In the genomic region with DNA sequence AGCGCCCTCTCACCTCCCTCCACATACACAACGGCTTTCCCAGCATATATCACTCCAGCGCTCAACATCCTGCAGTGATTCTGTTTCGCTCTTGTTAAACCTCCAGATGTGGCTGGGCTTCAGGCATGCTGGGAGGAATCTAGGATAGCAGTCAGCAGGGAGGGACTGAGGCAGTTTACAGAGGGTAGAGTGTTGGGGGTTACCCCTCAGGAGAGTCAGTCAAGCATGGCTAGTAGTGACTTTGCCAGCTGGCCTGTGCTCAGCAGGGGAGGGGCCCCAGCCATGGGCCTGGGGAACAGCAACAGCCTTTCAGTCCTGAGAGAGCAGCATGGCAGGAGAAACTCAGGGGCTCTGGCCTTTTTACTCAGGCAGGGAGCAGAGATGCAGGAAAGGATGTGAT, we compare ENCODE assay signal across 16 cellular contexts.
DNase-seq lines count a peak whose midpoint lies in the region; ATAC-seq and TF ChIP-seq lines count a peak whose summit lies in the region.
"Had no signal": no experiment of that assay in that cellular context is flagged by ENCODE, and none has a peak within 500 bp of the region (broad histone marks: within the 10 kb centered on the region; RNA-seq: fewer than 3 reads in every experiment).

No MANE protein-coding gene starts in this region.

- CTCF ChIA-PET in PC-9 (lab: Charles Lee): no interaction called here

- intact Hi-C loops in PC-9 (cut with micrococcal nuclease; ENCODE audit: unreplicated experiment): no loop called here

- POLR2A ChIA-PET in PC-9 (lab: Charles Lee; ENCODE audit: unreplicated experiment): no interaction called here

- no peak for TF ChIP-seq CTCF in fibroblast of lung (conservative IDR thresholded peaks at IDR 0.05 in 1 of 2, IDR thresholded peaks at IDR 0.05 in 1 of 2; ENCODE audit: low read depth in 1 of 2, low read length in 2 of 2)
- no peak for TF ChIP-seq CTCF in PC-9 (conservative IDR thresholded peaks at IDR 0.05)

- no peak overlapping the region for H3K18ac ChIP-seq in neuronal stem cell (ENCODE audit: low read length)

- no peak overlapping the region for H3K4me3 ChIP-seq in fibroblast of lung (replicated peaks in 1 of 4; ENCODE audit: control extremely low read depth in 1 of 4, insufficient read depth in 1 of 4, low read depth in 3 of 4, low read length in 4 of 4)
- H3K4me3 ChIP-seq in neuronal stem cell (ENCODE audit: low read length in 2 of 2): no peak overlapping the region
- H3K4me3 ChIP-seq in PC-9: no peak overlapping the region
- H3K4me3 ChIP-seq: gastroesophageal sphincter, prostate gland, thoracic aorta had no signal

- H2BK12ac ChIP-seq in neuronal stem cell (ENCODE audit: low read length): no peak overlapping the region

- H3K9ac ChIP-seq in fibroblast of lung (ENCODE audit: insufficient read depth, low read length) (no peak overlapping the region), neuronal stem cell (ENCODE audit: low read depth, low read length, poor library complexity) (peak overlapping the region; percentile 7)

- H3K27me3 ChIP-seq in fibroblast of lung (ENCODE audit: control insufficient read depth, insufficient read depth, low read length) (no peaks in the 10 kb centered on the region), neuronal stem cell (ENCODE audit: control insufficient read depth in 3 of 3, insufficient read depth in 3 of 3, low read depth in 1 of 3, low read length in 3 of 3) (no peaks in the 10 kb centered on the region), PC-9 (ENCODE audit: insufficient read depth, low read depth) (no peaks in the 10 kb centered on the region)
- H3K27me3 ChIP-seq: gastroesophageal sphincter had no signal

- no peaks in the 10 kb centered on the region for H3F3A ChIP-seq in PC-9 (ENCODE audit: insufficient read depth, low read depth)

- no peak overlapping the region for H3K14ac ChIP-seq in neuronal stem cell (ENCODE audit: low read length)

- no TSS peak for BruUV-seq in PC-9 (replicated peaks; lab: Mats Ljungman, UMichigan)

- WGBS in neuronal stem cell (ENCODE audit: extremely low coverage in 2 of 2, insufficient read length in 2 of 2, insufficient replicate concordance in 1 of 2), 2 donors: no CpG with 5 or more reads among the region's 4 CpGs

- H3K4ac ChIP-seq in neuronal stem cell (ENCODE audit: low read length): no peak overlapping the region

- no peaks in the 10 kb centered on the region for H3K4me1 ChIP-seq in fibroblast of lung (ENCODE audit: control insufficient read depth, extremely low read depth, insufficient read depth, low read length)
- peaks cover 5 to 13% of the 10 kb centered on the region in 2 donors for H3K4me1 ChIP-seq in neuronal stem cell (ENCODE audit: control insufficient read depth in 2 of 2, insufficient read depth in 1 of 2, low read depth in 1 of 2, low read length in 2 of 2)
- H3K4me1 ChIP-seq in PC-9 (replicated peaks; ENCODE audit: insufficient read depth): no peaks in the 10 kb centered on the region
- H3K4me1 ChIP-seq: prostate gland had no signal

- H3K79me2 ChIP-seq in fibroblast of lung (ENCODE audit: control insufficient read depth, insufficient read depth, low read length) (no peaks in the 10 kb centered on the region), PC-9 (ENCODE audit: low read depth) (no peaks in the 10 kb centered on the region)

- no peak overlapping the region for H2BK15ac ChIP-seq in neuronal stem cell (ENCODE audit: low read length)

- no peak overlapping the region for H4K91ac ChIP-seq in neuronal stem cell (ENCODE audit: low read depth, low read length, poor library complexity)

- peaks cover 20% of the 10 kb centered on the region for H3K9me3 Mint-ChIP-seq in activated T-helper 17 cell treated with anti-CD3 and anti-CD28 coated beads, Interleukin-2, amount 50 U/mL, for 72 hours

- H3K27ac ChIP-seq in fibroblast of lung (ENCODE audit: insufficient read depth, low read length) (no peak overlapping the region), neuronal stem cell (replicated peaks; ENCODE audit: low read length) (no peak overlapping the region), PC-9 (no peak overlapping the region)
- H3K27ac ChIP-seq: gastroesophageal sphincter, HL-60, prostate gland, thoracic aorta had no signal

- H3K9me2 ChIP-seq in PC-9 (ENCODE audit: insufficient read depth): no peaks in the 10 kb centered on the region

- no peak overlapping the region for H3K27ac Mint-ChIP-seq in activated T-helper 17 cell treated with anti-CD3 and anti-CD28 coated beads, Interleukin-2, amount 50 U/mL, for 72 hours
- H3K27ac Mint-ChIP-seq: activated naive CD8-positive, alpha-beta T cell treated with anti-CD3 and anti-CD28 coated beads for 36 hours had no signal

- DNase-seq in NCI-H2171 (lab: John Stamatoyannopoulos, UW) (peak; percentile 68), fibroblast of lung (ENCODE audit: low read depth in 2 of 2) (peak in 1 of 2 donors; percentile 23), neuronal stem cell (ENCODE audit: low spot score) (peak; percentile 9), PC-9 (no peak)
- DNase-seq: activated CD4-positive, alpha-beta T cell treated with anti-CD3 and anti-CD28 coated beads for 1 hour; activated naive CD8-positive, alpha-beta T cell treated with anti-CD3 and anti-CD28 coated beads for 36 hours; central memory CD4-positive, alpha-beta T cell; DND-41; stimulated activated CD4-positive, alpha-beta T cell treated with anti-CD3 and anti-CD28 coated beads, Interleukin-2, amount 100 ng/mL, for 24 hours had no signal

- peak overlapping the region; percentile 33 for H2AFZ ChIP-seq in fibroblast of lung (ENCODE audit: low read length)
- H2AFZ ChIP-seq in neuronal stem cell (ENCODE audit: low read length): peak overlapping the region; percentile 76
- no peak overlapping the region for H2AFZ ChIP-seq in PC-9

- no peak overlapping the region for H2BK5ac ChIP-seq in neuronal stem cell (ENCODE audit: low read length)

- no peaks in the 10 kb centered on the region for H3K27me3 Mint-ChIP-seq in activated T-helper 17 cell treated with anti-CD3 and anti-CD28 coated beads, Interleukin-2, amount 50 U/mL, for 72 hours
- H3K27me3 Mint-ChIP-seq: activated naive CD8-positive, alpha-beta T cell treated with anti-CD3 and anti-CD28 coated beads for 36 hours had no signal

- no peak overlapping the region for H3K4me2 ChIP-seq in fibroblast of lung (ENCODE audit: extremely low read depth, insufficient read depth, low read length)
- no peak overlapping the region for H3K4me2 ChIP-seq in neuronal stem cell (ENCODE audit: insufficient read depth, low read length, poor library complexity, severe bottlenecking)
- H3K4me2 ChIP-seq in PC-9: no peak overlapping the region

- H3K36me3 ChIP-seq in fibroblast of lung (ENCODE audit: control insufficient read depth, insufficient read depth, low read length) (no peaks in the 10 kb centered on the region), neuronal stem cell (replicated peaks in 1 of 2; ENCODE audit: control insufficient read depth in 2 of 2, insufficient read depth in 2 of 2, low read length in 2 of 2) (no peaks in the 10 kb centered on the region), PC-9 (ENCODE audit: low read depth) (no peaks in the 10 kb centered on the region)
- H3K36me3 ChIP-seq: gastroesophageal sphincter, prostate gland, thoracic aorta had no signal

- H3K79me1 ChIP-seq in neuronal stem cell (ENCODE audit: low read depth, low read length): no peaks in the 10 kb centered on the region

- no peak overlapping the region for H2AK5ac ChIP-seq in neuronal stem cell (ENCODE audit: low read depth, low read length)

- H4K20me1 ChIP-seq in fibroblast of lung (ENCODE audit: control insufficient read depth, extremely low read depth, insufficient read depth, low read length) (no peaks in the 10 kb centered on the region), PC-9 (ENCODE audit: insufficient read depth) (no peaks in the 10 kb centered on the region)

- no peak overlapping the region for H2BK120ac ChIP-seq in neuronal stem cell (ENCODE audit: low read depth, low read length)

- ATAC-seq in HG03432 (IDR thresholded peaks at IDR 0.05; ENCODE audit: unreplicated experiment) (peak; percentile 39), GM18873 (IDR thresholded peaks at IDR 0.05; ENCODE audit: low FRiP score, unreplicated experiment) (no peak)
- no peak for ATAC-seq in activated T-helper 17 cell treated with anti-CD3 and anti-CD28 coated beads, Interleukin-2, amount 50 U/mL, for 72 hours (replicated peaks)
- ATAC-seq: gastroesophageal sphincter had no signal

- no peak overlapping the region for H3K4me3 Mint-ChIP-seq in activated T-helper 17 cell treated with anti-CD3 and anti-CD28 coated beads, Interleukin-2, amount 50 U/mL, for 72 hours
- H3K4me3 Mint-ChIP-seq: activated naive CD8-positive, alpha-beta T cell treated with anti-CD3 and anti-CD28 coated beads for 36 hours had no signal

- H3K9me3 ChIP-seq in fibroblast of lung (ENCODE audit: control insufficient read depth, insufficient read depth, low read depth, low read length) (no peaks in the 10 kb centered on the region), neuronal stem cell (replicated peaks in 1 of 2; ENCODE audit: control insufficient read depth in 2 of 2, insufficient read depth in 1 of 2, low read depth in 1 of 2, low read length in 2 of 2) (no peaks in the 10 kb centered on the region), PC-9 (ENCODE audit: insufficient read depth, low read depth) (no peaks in the 10 kb centered on the region)
- H3K9me3 ChIP-seq: gastroesophageal sphincter, prostate gland, thoracic aorta had no signal

- no peaks in the 10 kb centered on the region for H3K36me3 Mint-ChIP-seq in activated T-helper 17 cell treated with anti-CD3 and anti-CD28 coated beads, Interleukin-2, amount 50 U/mL, for 72 hours (ENCODE audit: low read depth)
- H3K36me3 Mint-ChIP-seq: activated naive CD8-positive, alpha-beta T cell treated with anti-CD3 and anti-CD28 coated beads for 36 hours had no signal

- H3K4me1 Mint-ChIP-seq in activated T-helper 17 cell treated with anti-CD3 and anti-CD28 coated beads, Interleukin-2, amount 50 U/mL, for 72 hours: no peaks in the 10 kb centered on the region
- H3K4me1 Mint-ChIP-seq: activated naive CD8-positive, alpha-beta T cell treated with anti-CD3 and anti-CD28 coated beads for 36 hours had no signal

- H3K23ac ChIP-seq in neuronal stem cell (ENCODE audit: low read depth, low read length, poor library complexity): no peak overlapping the region

- no peak overlapping the region for H4K8ac ChIP-seq in neuronal stem cell (ENCODE audit: low read depth, low read length)

Comparison
In these comparisons a context has a peak if more than half of its experiments do, and no peak if none do; other contexts are left out.
1. DNase-seq: peak in NCI-H2171 (single experiment) and neuronal stem cell (single experiment); none in PC-9 (0 of 2).